ENCODE assay signal across 10 cellular contexts in the genomic region with DNA sequence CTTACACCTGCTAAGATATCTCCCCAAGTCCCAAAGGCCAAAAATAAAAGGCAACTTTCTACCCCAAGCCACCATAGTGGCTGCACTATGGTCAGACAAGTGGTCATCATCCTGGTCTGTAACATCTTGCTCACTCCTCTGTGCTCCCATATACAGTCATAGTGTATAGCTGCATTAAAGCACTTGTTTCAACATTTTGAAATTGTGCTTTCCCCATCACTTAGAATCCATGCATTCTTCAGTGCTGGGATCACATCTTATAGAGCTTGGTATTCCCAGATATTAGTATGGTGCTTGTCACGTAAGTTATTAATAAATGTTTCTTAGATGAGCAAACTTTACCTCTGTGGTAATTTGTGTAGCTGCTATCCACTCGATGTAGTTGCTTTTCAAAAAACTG. TPM values are rescaled to one million over a fixed set of nuclear protein-coding genes. Genes with fewer than 3 reads are reported as not detected.
DNase-seq lines count a peak whose midpoint lies in the region; ATAC-seq and TF ChIP-seq lines count a peak whose summit lies in the region.
"Had no signal": no experiment of that assay in that cellular context is flagged by ENCODE, and none has a peak within 500 bp of the region (broad histone marks: within the 10 kb centered on the region; RNA-seq: fewer than 3 reads in every experiment).

No MANE protein-coding gene starts in this region.

- TF ChIP-seq CTCF in right atrium auricular region (IDR thresholded peaks at IDR 0.05) (no peak), transverse colon (IDR thresholded peaks at IDR 0.05) (no peak)

- peaks cover 4% of the 10 kb centered on the region for H3K27me3 Mint-ChIP-seq in T-helper 2 cell treated with Interferon-gamma antibody and Interleukin-4, amounts not matched to agents 5 μg/mL and 100 μg/mL, for 36 hours (ENCODE audit: low read depth)

- peaks cover 48% of the 10 kb centered on the region for H3K4me1 Mint-ChIP-seq in T-helper 2 cell treated with Interferon-gamma antibody and Interleukin-4, amounts not matched to agents 5 μg/mL and 100 μg/mL, for 36 hours (ENCODE audit: low read depth)

- H3K9me3 ChIP-seq in SK-N-MC (ENCODE audit: low read depth, low read length) (peaks cover 5% of the 10 kb centered on the region; the same call in 1 of the 2 replicates), skeletal muscle satellite cell (replicated peaks; ENCODE audit: low read length) (no peaks in the 10 kb centered on the region), right atrium auricular region (peaks cover 0 to 7% of the 10 kb centered on the region in 2 donors), transverse colon (peaks cover 7 to 11% of the 10 kb centered on the region in 2 donors)
- H3K9me3 ChIP-seq: testis had no signal

- intact Hi-C loops in transverse colon (cut with DNase I; ENCODE audit: low total_unique reads), result no loop called here

- 87 to 89% methylated on average over 2 of the region's 2 CpGs for WGBS in transverse colon (ENCODE audit: low coverage in 1 of 2), 2 donors

- H3K4me1 ChIP-seq in skeletal muscle satellite cell (ENCODE audit: control insufficient read depth, insufficient read depth, low read length), result peaks cover 39% of the 10 kb centered on the region
- no peaks in the 10 kb centered on the region for H3K4me1 ChIP-seq in right atrium auricular region
- peaks cover 2 to 18% (median 6%) of the 10 kb centered on the region in 4 donors for H3K4me1 ChIP-seq in transverse colon
- H3K4me1 ChIP-seq: testis had no signal

- no peak for TF ChIP-seq EP300 in transverse colon (IDR thresholded peaks at IDR 0.05; ENCODE audit: low read depth)

- H3K27me3 ChIP-seq in skeletal muscle satellite cell (ENCODE audit: control insufficient read depth, insufficient read depth, low read length) (no peaks in the 10 kb centered on the region), right atrium auricular region (no peaks in the 10 kb centered on the region), transverse colon (no peaks in the 10 kb centered on the region)
- H3K27me3 ChIP-seq: testis had no signal

- H3K4me2 ChIP-seq in skeletal muscle satellite cell (ENCODE audit: low read length), result peak overlapping the region; percentile 71

- H3K36me3 Mint-ChIP-seq in T-helper 2 cell treated with Interferon-gamma antibody and Interleukin-4, amounts not matched to agents 5 μg/mL and 100 μg/mL, for 36 hours (ENCODE audit: low read depth), result peaks cover 15% of the 10 kb centered on the region

- in situ Hi-C loops in transverse colon (cut with MboI; ENCODE audit: low pct_ligation_motif_present in 1 of 4, low pct_unique_long_range_greater_than_20kb in 1 of 4, low sequenced_read_pairs in 3 of 4), result no loop called here

- peak overlapping the region; percentile 66 for H3K4me3 Mint-ChIP-seq in T-helper 2 cell treated with Interferon-gamma antibody and Interleukin-4, amounts not matched to agents 5 μg/mL and 100 μg/mL, for 36 hours

- peaks cover 28% of the 10 kb centered on the region for H3K9me3 Mint-ChIP-seq in T-helper 2 cell treated with Interferon-gamma antibody and Interleukin-4, amounts not matched to agents 5 μg/mL and 100 μg/mL, for 36 hours

- H3K36me3 ChIP-seq in SK-N-MC (ENCODE audit: insufficient read depth, low read length) (no peaks in the 10 kb centered on the region), skeletal muscle satellite cell (ENCODE audit: insufficient read depth, low read length) (no peaks in the 10 kb centered on the region), right atrium auricular region (no peaks in the 10 kb centered on the region), transverse colon (no peaks in the 10 kb centered on the region)

- no peak for TF ChIP-seq POLR2A in transverse colon (IDR thresholded peaks at IDR 0.05)

- no peak for ATAC-seq in GM19351 (IDR thresholded peaks at IDR 0.05; ENCODE audit: unreplicated experiment)

- no peak for DNase-seq in T-helper 2 cell treated with Interferon-gamma antibody and Interleukin-4, amounts not matched to agents 5 μg/mL and 100 μg/mL, for 36 hours (ENCODE audit: low spot score)
- DNase-seq in T-helper 2 cell (no peak), SK-N-MC (ENCODE audit: low read depth, low spot score) (no peak), epithelial cell of prostate (ENCODE audit: low read depth, low spot score) (no peak), right atrium auricular region (ENCODE audit: low spot score) (no peak), transverse colon (no peak)
- DNase-seq: cortex of kidney, testis had no signal

- peak overlapping the region; percentile 71 for H3K27ac Mint-ChIP-seq in T-helper 2 cell treated with Interferon-gamma antibody and Interleukin-4, amounts not matched to agents 5 μg/mL and 100 μg/mL, for 36 hours

- H3K4me3 ChIP-seq in SK-N-MC, result no peak overlapping the region
- peak overlapping the region; percentile 23 for H3K4me3 ChIP-seq in skeletal muscle satellite cell (ENCODE audit: low read length)
- no peak overlapping the region for H3K4me3 ChIP-seq in right atrium auricular region
- H3K4me3 ChIP-seq in transverse colon, result no peak overlapping the region
- H3K4me3 ChIP-seq: testis had no signal

- H3K9ac ChIP-seq in SK-N-MC (ENCODE audit: insufficient read length) (no peak overlapping the region), skeletal muscle satellite cell (ENCODE audit: low read depth, low read length) (peak overlapping the region; percentile 64)

- H3K27ac ChIP-seq in SK-N-MC (peak overlapping the region; percentile 38; the same call in 1 of the 2 replicates), epithelial cell of prostate (peak overlapping the region; percentile 74), right atrium auricular region (no peak overlapping the region), transverse colon (no peak overlapping the region)
- H3K27ac ChIP-seq: testis had no signal

RNA-seq across cellular contexts. Expression of a gene that starts 40.4 kb away (rescaled TPM):
- 4.6 and 14.9 TPM in 2 replicates for total RNA-seq in skeletal muscle satellite cell (2012; rRNA removed)
- 100 to 1,000 TPM in 1 of 2 donors, 10 to 100 TPM in 1; 38.5 to 105 TPM for total RNA-seq in right atrium auricular region
- total RNA-seq in transverse colon, result 100 to 1,000 TPM in 1 of 4 donors, 10 to 100 TPM in 3; 20.6 to 104 (median 31.8) TPM

Comparison
In these comparisons a context has a peak if more than half of its experiments do, and no peak if none do; other contexts are left out.
1. H3K27ac ChIP-seq: peak in SK-N-MC (single experiment) and epithelial cell of prostate (single experiment); none in right atrium auricular region (0 of 2) and transverse colon (0 of 4).